ENCODE assay signal across 17 cellular contexts in genomic region chr12:19074700-19075099, GRCh38.
"Had no signal": no experiment of that assay in that cellular context is flagged by ENCODE, and none has a peak within 500 bp of the region (broad histone marks: within the 10 kb centered on the region; RNA-seq: fewer than 3 reads in every experiment).

No MANE protein-coding gene starts in this region.

- ATAC-seq: activated CD8-positive, alpha-beta memory T cell treated with anti-CD3 and anti-CD28 coated beads, Interleukin-2, amount 10 ng/mL, durations not matched to agents 7 days and 5 days; left cardiac atrium; upper lobe of right lung had no signal

- DNase-seq: activated B cell treated with CpG ODN at 0.5 μM for 24 hours; activated CD4-positive, alpha-beta memory T cell treated with anti-CD3 and anti-CD28 coated beads, Interleukin-2, amount 10 ng/mL, durations not matched to agents 7 days and 5 days; activated CD4-positive, alpha-beta T cell treated with anti-CD3 and anti-CD28 coated beads for 48 hours; activated CD8-positive, alpha-beta memory T cell treated with anti-CD3 and anti-CD28 coated beads, Interleukin-2, amount 10 ng/mL, durations not matched to agents 7 days and 5 days; amniotic stem cell; left cardiac atrium; retina; stimulated activated CD4-positive, alpha-beta T cell treated with anti-CD3 and anti-CD28 coated beads, Interleukin-12 subunit alpha, Interleukin-12 subunit beta, amount 100 ng/mL, for 4 hours; stimulated activated CD4-positive, alpha-beta T cell treated with anti-CD3 and anti-CD28 coated beads, Interleukin-1b, Interleukin-23, amount 100 ng/mL, for 48 hours; stimulated activated CD8-positive, alpha-beta memory T cell treated with anti-CD3 and anti-CD28 coated beads, Interleukin-4, amount 100 ng/mL, for 48 hours; stimulated activated naive CD4-positive, alpha-beta T cell; T-helper 1 cell; T-helper 9 cell; upper lobe of right lung had no signal

- H3K4me3 ChIP-seq: cardiac muscle cell, upper lobe of right lung had no signal

- H3K27ac ChIP-seq: cardiac muscle cell, upper lobe of right lung had no signal

- H3K4me1 ChIP-seq: upper lobe of right lung had no signal

- H3K9me3 Mint-ChIP-seq: activated B cell treated with CpG ODN at 0.5 μM for 24 hours; activated CD4-positive, alpha-beta memory T cell treated with anti-CD3 and anti-CD28 coated beads, Interleukin-2, amount 10 ng/mL, durations not matched to agents 7 days and 5 days; mesothelial cell of epicardium had no signal

- H3K36me3 Mint-ChIP-seq: activated CD8-positive, alpha-beta memory T cell treated with anti-CD3 and anti-CD28 coated beads, Interleukin-2, amount 10 ng/mL, durations not matched to agents 7 days and 5 days; mesothelial cell of epicardium had no signal

- H3K36me3 ChIP-seq: cardiac muscle cell, upper lobe of right lung had no signal

- H3K27ac Mint-ChIP-seq: activated B cell treated with CpG ODN at 0.5 μM for 24 hours; activated CD4-positive, alpha-beta memory T cell treated with anti-CD3 and anti-CD28 coated beads, Interleukin-2, amount 10 ng/mL, durations not matched to agents 7 days and 5 days; activated CD8-positive, alpha-beta memory T cell treated with anti-CD3 and anti-CD28 coated beads, Interleukin-2, amount 10 ng/mL, durations not matched to agents 7 days and 5 days; activated naive CD8-positive, alpha-beta T cell; mesothelial cell of epicardium had no signal

- H3K27me3 Mint-ChIP-seq: activated B cell treated with CpG ODN at 0.5 μM for 24 hours; activated CD4-positive, alpha-beta memory T cell treated with anti-CD3 and anti-CD28 coated beads, Interleukin-2, amount 10 ng/mL, durations not matched to agents 7 days and 5 days had no signal

- H3K4me3 Mint-ChIP-seq: activated B cell treated with CpG ODN at 0.5 μM for 24 hours; activated CD4-positive, alpha-beta memory T cell treated with anti-CD3 and anti-CD28 coated beads, Interleukin-2, amount 10 ng/mL, durations not matched to agents 7 days and 5 days; activated CD8-positive, alpha-beta memory T cell treated with anti-CD3 and anti-CD28 coated beads, Interleukin-2, amount 10 ng/mL, durations not matched to agents 7 days and 5 days; activated naive CD8-positive, alpha-beta T cell; mesothelial cell of epicardium had no signal

- H3K27me3 ChIP-seq: cardiac muscle cell, upper lobe of right lung had no signal

- H3K9me3 ChIP-seq: upper lobe of right lung had no signal

- H3K4me1 Mint-ChIP-seq: activated B cell treated with CpG ODN at 0.5 μM for 24 hours; activated CD4-positive, alpha-beta memory T cell treated with anti-CD3 and anti-CD28 coated beads, Interleukin-2, amount 10 ng/mL, durations not matched to agents 7 days and 5 days; activated CD8-positive, alpha-beta memory T cell treated with anti-CD3 and anti-CD28 coated beads, Interleukin-2, amount 10 ng/mL, durations not matched to agents 7 days and 5 days; mesothelial cell of epicardium had no signal
